1 cellular context compared by ENCODE assay signal in genomic region chr17:4544656-4545216, GRCh38.
TF ChIP-seq lines count a peak whose summit lies in the region.

No MANE protein-coding gene starts in this region.

TF ChIP-seq in K562, 482 proteins besides CTCF, POLR2A, EP300 and RAD21:
- no peak for TF ChIP-seq EWSR1 (IDR thresholded peaks at IDR 0.05; ENCODE audit: borderline replicate concordance, low read depth, partially characterized antibody)
- TF ChIP-seq SMARCB1 (IDR thresholded peaks at IDR 0.05; ENCODE audit: insufficient read length, low read depth): no peak
- no peak for TF ChIP-seq TEAD4 (IDR thresholded peaks at IDR 0.05; ENCODE audit: low read length)
- no peak for TF ChIP-seq TEAD4 (CRISPR knock-in tag; IDR thresholded peaks at IDR 0.05; ENCODE audit: borderline replicate concordance)
- no peak for TF ChIP-seq BRF2 (IDR thresholded peaks at IDR 0.05; ENCODE audit: borderline replicate concordance, insufficient read depth, insufficient read length)
- no peak for TF ChIP-seq SMAD4 (CRISPR knock-in tag; conservative IDR thresholded peaks at IDR 0.05)
- no peak for TF ChIP-seq ZNF224 (CRISPR knock-in tag; IDR thresholded peaks at IDR 0.05)
- no peak for TF ChIP-seq HNRNPL (IDR thresholded peaks at IDR 0.05; ENCODE audit: low read depth, low read length)
- no peak for TF ChIP-seq ZNF780A (CRISPR knock-in tag; IDR thresholded peaks at IDR 0.05)
- no peak for TF ChIP-seq ZNF586 (CRISPR knock-in tag; conservative IDR thresholded peaks at IDR 0.05)
- TF ChIP-seq RNF219 (CRISPR knock-in tag; IDR thresholded peaks at IDR 0.05): no peak
TF ChIP-seq in K562: peak in this region for 0.
